In the genomic region with DNA sequence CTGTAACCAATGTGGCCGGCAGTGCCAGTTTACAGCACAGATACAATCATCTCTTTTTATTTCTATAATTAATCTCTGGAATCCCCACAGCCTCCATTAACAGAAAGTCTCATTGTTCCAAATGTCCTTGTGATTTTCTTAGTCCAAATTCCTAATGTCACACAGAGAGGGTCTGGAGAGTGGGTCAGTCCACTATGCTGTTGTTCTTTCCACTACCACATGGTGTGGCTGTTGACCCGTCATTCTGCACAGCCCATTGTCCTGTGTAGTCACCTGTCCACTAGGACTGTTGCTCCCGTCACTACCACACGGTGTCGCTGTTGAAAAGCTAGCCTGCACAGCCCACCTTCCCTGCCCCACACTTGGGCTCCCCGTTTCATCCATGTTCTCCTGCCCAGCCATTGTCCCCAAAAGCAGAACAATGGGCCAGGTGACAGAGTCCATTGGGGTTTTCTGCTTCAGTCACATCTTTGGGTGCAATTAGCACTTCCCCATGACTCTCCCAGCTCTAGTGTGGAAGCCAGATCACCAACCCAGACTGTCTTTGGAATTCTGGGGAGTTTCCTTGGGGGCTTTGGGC, we compare ENCODE assay signal across 10 cellular contexts. TPM values are rescaled to one million over a fixed set of nuclear protein-coding genes. Genes with fewer than 3 reads are reported as not detected.
A peak's percentile ranks its signal among the peaks of the same experiment; 100 is the strongest.
DNase-seq lines count a peak whose midpoint lies in the region; ATAC-seq and TF ChIP-seq lines count a peak whose summit lies in the region.
"Had no signal": no experiment of that assay in that cellular context is flagged by ENCODE, and none has a peak within 500 bp of the region (broad histone marks: within the 10 kb centered on the region; RNA-seq: fewer than 3 reads in every experiment).

No MANE protein-coding gene starts in this region.

- H3K36me3 ChIP-seq in SJCRH30 = no peaks in the 10 kb centered on the region
- H3K36me3 ChIP-seq: thyroid gland had no signal

- H3K27me3 ChIP-seq in SJCRH30 = no peaks in the 10 kb centered on the region
- H3K27me3 ChIP-seq: thyroid gland had no signal

- H3K36me3 Mint-ChIP-seq in stimulated activated naive B cell treated with anti-CD40 and anti-IgM and Interleukin-4, amounts not matched to agents 10 μg/mL and 1 μg/mL and 100 μg/mL, for 72 hours = peaks cover 0 to 2% of the 10 kb centered on the region in 2 donors

- H3K9me3 Mint-ChIP-seq in stimulated activated naive B cell treated with anti-CD40 and anti-IgM and Interleukin-4, amounts not matched to agents 10 μg/mL and 1 μg/mL and 100 μg/mL, for 72 hours = peaks cover 7% of the 10 kb centered on the region in 2 donors

- intact Hi-C loops in left cardiac atrium (cut with DNase I) = loop anchor here in 1 of 2 donors (10.0 kb wide), 1 partner anchor 67 kb away; no protein-coding TSS in a partner anchor

- H3K4me3 ChIP-seq in SJCRH30 = no peak overlapping the region
- H3K4me3 ChIP-seq: thyroid gland had no signal

- H3K9me3 ChIP-seq in SJCRH30 (replicated peaks) = peaks cover 7% of the 10 kb centered on the region
- H3K9me3 ChIP-seq: thyroid gland had no signal

- TF ChIP-seq POLR2A in GM18505 (IDR thresholded peaks at IDR 0.05; ENCODE audit: borderline replicate concordance, extremely low read depth, insufficient read depth, insufficient read length) = no peak

- peak; percentile 28 for DNase-seq in stimulated activated CD4-positive, alpha-beta T cell treated with anti-CD3 and anti-CD28 coated beads, Interleukin-1b, Interleukin-23, amount 100 ng/mL, for 48 hours
- DNase-seq in stimulated activated CD4-positive, alpha-beta T cell treated with anti-CD3 and anti-CD28 coated beads, Interleukin-4, amount 100 ng/mL, for 24 hours = no peak
- peak; percentile 58 to 66 for DNase-seq in SJCRH30
- DNase-seq in left cardiac atrium = peak; percentile 38
- no peak for DNase-seq in stimulated activated naive B cell treated with anti-CD40 and anti-IgM and Interleukin-4, amounts not matched to agents 10 μg/mL and 1 μg/mL and 100 μg/mL, for 72 hours

- H3K4me1 Mint-ChIP-seq in stimulated activated naive B cell treated with anti-CD40 and anti-IgM and Interleukin-4, amounts not matched to agents 10 μg/mL and 1 μg/mL and 100 μg/mL, for 72 hours = no peaks in the 10 kb centered on the region

- no peak overlapping the region for H3K27ac Mint-ChIP-seq in stimulated activated naive B cell treated with anti-CD40 and anti-IgM and Interleukin-4, amounts not matched to agents 10 μg/mL and 1 μg/mL and 100 μg/mL, for 72 hours

- ATAC-seq in left cardiac atrium (peak in 1 of 2 donors; percentile 57), HG03378 (IDR thresholded peaks at IDR 0.05; ENCODE audit: unreplicated experiment) (no peak), GM18505 (IDR thresholded peaks at IDR 0.05; ENCODE audit: unreplicated experiment) (no peak), HG02938 (IDR thresholded peaks at IDR 0.05; ENCODE audit: unreplicated experiment) (no peak)
- ATAC-seq in stimulated activated naive B cell treated with anti-CD40 and anti-IgM and Interleukin-4, amounts not matched to agents 10 μg/mL and 1 μg/mL and 100 μg/mL, for 72 hours (replicated peaks) = peak; percentile 65 to 74

- no peak overlapping the region for H3K27ac ChIP-seq in SJCRH30
- H3K27ac ChIP-seq: epithelial cell of prostate, thyroid gland had no signal

- H3K4me3 Mint-ChIP-seq in stimulated activated naive B cell treated with anti-CD40 and anti-IgM and Interleukin-4, amounts not matched to agents 10 μg/mL and 1 μg/mL and 100 μg/mL, for 72 hours = no peak overlapping the region

- H3K27me3 Mint-ChIP-seq in stimulated activated naive B cell treated with anti-CD40 and anti-IgM and Interleukin-4, amounts not matched to agents 10 μg/mL and 1 μg/mL and 100 μg/mL, for 72 hours = peaks cover 5 to 28% of the 10 kb centered on the region in 2 donors

- no peaks in the 10 kb centered on the region; the same call in 1 of the 2 replicates for H3K4me1 ChIP-seq in SJCRH30
- H3K4me1 ChIP-seq: thyroid gland had no signal

RNA-seq across cellular contexts. Expression of a gene that starts 8.6 kb away (rescaled TPM):
- total RNA-seq in SJCRH30 (2014; rRNA removed; shearing (Covaris generic)) = not detected in 2 replicates
- total RNA-seq in left cardiac atrium = 10 to 100 TPM in 1 of 2 donors, 1 to 10 TPM in 1; 9.0 to 14.5 TPM

RNA-seq across cellular contexts. Expression of a gene that starts 33.7 kb away (rescaled TPM):
- total RNA-seq in SJCRH30 (2014; rRNA removed; shearing (Covaris generic)) = 0.06 TPM in 1 of 2 replicates, not detected in the other
- not detected for total RNA-seq in left cardiac atrium

Comparison
In these comparisons a context has a peak if more than half of its experiments do, and no peak if none do; other contexts are left out.
1. DNase-seq: peak in stimulated activated CD4-positive, alpha-beta T cell treated with anti-CD3 and anti-CD28 coated beads, Interleukin-1b, Interleukin-23, amount 100 ng/mL, for 48 hours (single experiment), SJCRH30 (2 of 2) and left cardiac atrium (single experiment); none in stimulated activated CD4-positive, alpha-beta T cell treated with anti-CD3 and anti-CD28 coated beads, Interleukin-4, amount 100 ng/mL, for 24 hours (single experiment) and stimulated activated naive B cell treated with anti-CD40 and anti-IgM and Interleukin-4, amounts not matched to agents 10 μg/mL and 1 μg/mL and 100 μg/mL, for 72 hours (single experiment).
2. ATAC-seq: peak in stimulated activated naive B cell treated with anti-CD40 and anti-IgM and Interleukin-4, amounts not matched to agents 10 μg/mL and 1 μg/mL and 100 μg/mL, for 72 hours (2 of 2); none in HG03378 (single experiment), GM18505 (single experiment) and HG02938 (single experiment).